ENCODE assay signal across 1 cellular context in genomic region chr6:28281288-28282064, GRCh38.
TF ChIP-seq lines count a peak whose summit lies in the region.

A gene with protein sequence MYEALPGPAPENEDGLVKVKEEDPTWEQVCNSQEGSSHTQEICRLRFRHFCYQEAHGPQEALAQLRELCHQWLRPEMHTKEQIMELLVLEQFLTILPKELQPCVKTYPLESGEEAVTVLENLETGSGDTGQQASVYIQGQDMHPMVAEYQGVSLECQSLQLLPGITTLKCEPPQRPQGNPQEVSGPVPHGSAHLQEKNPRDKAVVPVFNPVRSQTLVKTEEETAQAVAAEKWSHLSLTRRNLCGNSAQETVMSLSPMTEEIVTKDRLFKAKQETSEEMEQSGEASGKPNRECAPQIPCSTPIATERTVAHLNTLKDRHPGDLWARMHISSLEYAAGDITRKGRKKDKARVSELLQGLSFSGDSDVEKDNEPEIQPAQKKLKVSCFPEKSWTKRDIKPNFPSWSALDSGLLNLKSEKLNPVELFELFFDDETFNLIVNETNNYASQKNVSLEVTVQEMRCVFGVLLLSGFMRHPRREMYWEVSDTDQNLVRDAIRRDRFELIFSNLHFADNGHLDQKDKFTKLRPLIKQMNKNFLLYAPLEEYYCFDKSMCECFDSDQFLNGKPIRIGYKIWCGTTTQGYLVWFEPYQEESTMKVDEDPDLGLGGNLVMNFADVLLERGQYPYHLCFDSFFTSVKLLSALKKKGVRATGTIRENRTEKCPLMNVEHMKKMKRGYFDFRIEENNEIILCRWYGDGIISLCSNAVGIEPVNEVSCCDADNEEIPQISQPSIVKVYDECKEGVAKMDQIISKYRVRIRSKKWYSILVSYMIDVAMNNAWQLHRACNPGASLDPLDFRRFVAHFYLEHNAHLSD (plus strand): TSS chr6:28281572. CDS start chr6:28283814, 2,242 bp downstream.

TF ChIP-seq in GM23338, 12 proteins besides CTCF, POLR2A, EP300 and RAD21 (continued from another document):
- no peak for TF ChIP-seq ZNF462 (CRISPR knock-in tag; IDR thresholded peaks at IDR 0.05)
